26 cellular contexts compared by ENCODE assay signal in the genomic region with DNA sequence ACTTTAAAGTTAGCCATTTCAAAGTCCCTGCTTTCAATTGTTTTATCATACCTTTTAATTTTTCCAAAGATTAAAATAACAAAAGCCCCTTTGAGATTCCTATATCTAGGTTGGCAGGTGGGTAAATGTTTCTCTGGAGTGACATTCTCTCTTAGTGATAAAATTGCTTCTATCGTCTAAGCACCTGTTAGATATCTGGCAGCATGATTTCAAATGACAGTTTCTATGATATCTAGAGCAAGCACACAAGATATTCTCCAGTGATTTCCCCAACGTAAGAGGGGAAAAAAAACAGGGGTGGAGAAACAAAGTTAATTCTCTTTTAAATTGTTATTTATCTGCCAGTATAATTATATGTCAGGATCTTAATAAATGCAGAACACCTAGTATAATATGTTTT.
"Had no signal": no experiment of that assay in that cellular context is flagged by ENCODE, and none has a peak within 500 bp of the region (broad histone marks: within the 10 kb centered on the region; RNA-seq: fewer than 3 reads in every experiment).

No MANE protein-coding gene starts in this region.

- H3K4me2 ChIP-seq: neural progenitor cell had no signal

- H3K36me3 Mint-ChIP-seq: memory B cell, mesothelial cell of epicardium, natural killer cell, neural progenitor cell had no signal

- H3K4me1 ChIP-seq: esophagus squamous epithelium, gastroesophageal sphincter, left ventricle myocardium inferior, lower lobe of right lung, neural progenitor cell, suprapubic skin, thyroid gland, upper lobe of left lung, uterus had no signal

- H3K27ac Mint-ChIP-seq: dendritic cell treated with granulocyte-macrophage colony-stimulating factor and Interleukin-4, amounts not matched to agents 40 ng/mL and 50 ng/mL, for 4 days; effector memory CD8-positive, alpha-beta T cell; memory B cell; mesothelial cell of epicardium; natural killer cell; neural progenitor cell; progenitor cell of endocrine pancreas had no signal

- H3K27me3 ChIP-seq: esophagus squamous epithelium, gastroesophageal sphincter, neural progenitor cell, ovary, suprapubic skin, thyroid gland, upper lobe of left lung, uterus had no signal

- DNase-seq: effector memory CD8-positive, alpha-beta T cell; esophagus squamous epithelium; foreskin fibroblast; kidney; left cardiac atrium; left ventricle myocardium inferior; lower lobe of right lung; natural killer cell; nucleus accumbens; ovary; right cardiac atrium; small intestine; stimulated activated CD4-positive, alpha-beta T cell treated with anti-CD3 and anti-CD28 coated beads, Interleukin-12 subunit alpha, Interleukin-12 subunit beta, amount 100 ng/mL, for 4 hours; stimulated activated CD4-positive, alpha-beta T cell treated with anti-CD3 and anti-CD28 coated beads, Interleukin-2, amount 100 ng/mL, for 48 hours; stimulated activated naive CD8-positive, alpha-beta T cell treated with anti-CD3 and anti-CD28 coated beads, Interleukin-15, Interleukin-2, amounts not matched to agents 100 U/mL and 50 U/mL, for 24 hours; thyroid gland; upper lobe of left lung; uterus had no signal

- H2AFZ ChIP-seq: neural progenitor cell had no signal

- H3K9ac ChIP-seq: neural progenitor cell had no signal

- H3K4me1 Mint-ChIP-seq: memory B cell, natural killer cell, neural progenitor cell had no signal

- H3K4me3 Mint-ChIP-seq: dendritic cell treated with granulocyte-macrophage colony-stimulating factor and Interleukin-4, amounts not matched to agents 40 ng/mL and 50 ng/mL, for 4 days; effector memory CD8-positive, alpha-beta T cell; memory B cell; mesothelial cell of epicardium; natural killer cell; neural progenitor cell had no signal

- H3K36me3 ChIP-seq: esophagus squamous epithelium, gastroesophageal sphincter, left ventricle myocardium inferior, lower lobe of right lung, neural progenitor cell, ovary, suprapubic skin, thyroid gland, upper lobe of left lung, uterus had no signal

- H3K9me3 Mint-ChIP-seq: dendritic cell treated with granulocyte-macrophage colony-stimulating factor and Interleukin-4, amounts not matched to agents 40 ng/mL and 50 ng/mL, for 4 days; neural progenitor cell had no signal

- H3K27me3 Mint-ChIP-seq: dendritic cell treated with granulocyte-macrophage colony-stimulating factor and Interleukin-4, amounts not matched to agents 40 ng/mL and 50 ng/mL, for 4 days; effector memory CD8-positive, alpha-beta T cell; memory B cell; progenitor cell of endocrine pancreas had no signal

- H3K9me3 ChIP-seq: esophagus squamous epithelium, gastroesophageal sphincter, left ventricle myocardium inferior, lower lobe of right lung, ovary, suprapubic skin, thyroid gland, upper lobe of left lung, uterus had no signal

- H3K27ac ChIP-seq: epithelial cell of prostate, esophagus squamous epithelium, gastroesophageal sphincter, left ventricle myocardium inferior, lower lobe of right lung, neural progenitor cell, ovary, suprapubic skin, thyroid gland, upper lobe of left lung, uterus had no signal

- ATAC-seq: effector memory CD8-positive, alpha-beta T cell; gastroesophageal sphincter; left cardiac atrium; lower lobe of right lung; natural killer cell; right cardiac atrium; stimulated activated naive CD8-positive, alpha-beta T cell treated with anti-CD3 and anti-CD28 coated beads, Interleukin-15, Interleukin-2, amounts not matched to agents 100 U/mL and 50 U/mL, for 24 hours had no signal

- H3K4me3 ChIP-seq: esophagus squamous epithelium, gastroesophageal sphincter, left ventricle myocardium inferior, lower lobe of right lung, neural progenitor cell, ovary, suprapubic skin, thyroid gland, upper lobe of left lung, uterus had no signal
